Comparison of ENCODE assay signal across 9 cellular contexts in the genomic region with DNA sequence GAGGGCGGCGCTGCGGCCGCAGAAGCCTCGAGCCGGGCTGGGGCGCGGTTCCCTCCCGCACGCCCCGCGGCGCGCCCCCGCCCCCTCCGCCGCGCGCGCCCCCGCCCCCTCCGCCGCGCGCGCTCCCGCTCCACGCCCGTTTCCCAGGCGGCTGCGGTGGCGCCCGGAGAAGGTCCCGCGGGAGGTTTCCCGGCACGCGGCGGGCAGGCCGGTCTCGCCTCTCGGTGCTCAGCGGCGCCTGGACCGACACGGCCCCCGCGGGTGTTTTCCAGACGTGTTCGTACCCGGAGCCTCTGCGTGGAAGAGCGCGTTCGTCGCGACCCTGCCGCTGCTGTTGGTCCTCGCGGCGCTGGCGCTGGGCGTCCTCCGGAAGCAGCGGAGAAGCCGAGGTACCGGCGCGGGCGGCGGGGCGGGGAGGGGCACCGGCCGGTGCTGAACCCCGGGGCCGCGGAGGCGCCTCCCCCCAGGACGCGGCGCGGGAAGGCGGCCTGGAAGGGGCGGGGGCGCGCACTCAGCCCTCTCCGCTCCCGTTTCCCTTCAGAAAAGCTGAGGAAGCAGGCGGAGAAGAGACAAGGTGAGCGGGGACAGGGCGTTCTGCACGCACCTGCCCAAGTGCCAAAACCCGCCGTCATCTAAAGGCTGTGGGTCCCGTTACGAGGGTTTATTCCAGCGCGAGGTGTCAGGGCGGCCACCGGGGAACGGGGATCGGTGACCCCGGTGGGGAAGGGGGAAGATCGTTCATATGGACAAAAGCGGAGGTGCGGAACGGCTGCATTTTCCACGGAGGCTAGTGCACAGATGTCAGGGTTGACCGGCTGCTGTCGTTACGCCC. TPM values are rescaled to one million over a fixed set of nuclear protein-coding genes. Genes with fewer than 3 reads are reported as not detected.
DNase-seq lines count a peak whose midpoint lies in the region; ATAC-seq and TF ChIP-seq lines count a peak whose summit lies in the region.
"Had no signal": no experiment of that assay in that cellular context is flagged by ENCODE, and none has a peak within 500 bp of the region (broad histone marks: within the 10 kb centered on the region; RNA-seq: fewer than 3 reads in every experiment).

No MANE protein-coding gene starts in this region.

- H3K4me3 Mint-ChIP-seq in immature natural killer cell: peak overlapping the region; percentile 50 to 82 (median 78)
- H3K4me3 Mint-ChIP-seq in stimulated activated naive CD8-positive, alpha-beta T cell treated with anti-CD3 and anti-CD28 coated beads, Interleukin-15, amount 100 ng/mL, for 72 hours: peak overlapping the region; percentile 80 to 87

- H3K9ac ChIP-seq in adipocyte (ENCODE audit: low read length): no peak overlapping the region

- POLR2A ChIA-PET in HEK293 (lab: Yijun Ruan, JAX): no interaction called here

- peaks cover 0 to 4% of the 10 kb centered on the region in 2 experiments; a peak in 1 of 3 replicates for H3K36me3 ChIP-seq in HEK293 (ENCODE audit: control insufficient read depth in 2 of 2, insufficient read depth in 1 of 2, low read length in 2 of 2)
- no peaks in the 10 kb centered on the region for H3K36me3 ChIP-seq in adipocyte (ENCODE audit: control insufficient read depth, insufficient read depth, low read length, severe bottlenecking)

- H3K27ac ChIP-seq in HEK293 (ENCODE audit: extremely low read depth, low read depth, low read length): peak overlapping the region; percentile 28; the same call in 1 of the 2 replicates
- H3K27ac ChIP-seq: epithelial cell of prostate had no signal

- H3K4me1 Mint-ChIP-seq in immature natural killer cell: peaks cover 14 to 23% of the 10 kb centered on the region in 2 donors
- H3K4me1 Mint-ChIP-seq in stimulated activated naive CD8-positive, alpha-beta T cell treated with anti-CD3 and anti-CD28 coated beads, Interleukin-15, amount 100 ng/mL, for 72 hours: peaks cover 21% of the 10 kb centered on the region

- TF ChIP-seq CTCF in AG10803 (conservative IDR thresholded peaks at IDR 0.05; ENCODE audit: low read length) (no peak), HEK293 (tag by site-specific recombination; IDR thresholded peaks at IDR 0.05) (no peak)

- DNase-seq in AG10803 (ENCODE audit: low read depth) (no peak), adipocyte (ENCODE audit: low read depth) (peak; percentile 23), immature natural killer cell (peak in 1 of 3 donors; percentile 1), Ammon's horn (ENCODE audit: low spot score) (no peak), UCSD-AML1 (lab: John Stamatoyannopoulos, UW; ENCODE audit: unreplicated experiment) (no peak)
- DNase-seq in stimulated activated naive CD8-positive, alpha-beta T cell treated with anti-CD3 and anti-CD28 coated beads, Interleukin-15, amount 100 ng/mL, for 72 hours: peak; percentile 27 to 34

- H3K4me3 ChIP-seq in AG10803 (ENCODE audit: low read length): peak overlapping the region; percentile 36
- H3K4me3 ChIP-seq in HEK293 (ENCODE audit: low read depth, low read length): peak overlapping the region; percentile 55
- peak overlapping the region; percentile 59 for H3K4me3 ChIP-seq in adipocyte (ENCODE audit: low read length)

- H3K27me3 Mint-ChIP-seq in immature natural killer cell (ENCODE audit: low read depth in 3 of 3): peaks cover 19 to 39% (median 29%) of the 10 kb centered on the region in 3 donors
- H3K27me3 Mint-ChIP-seq in stimulated activated naive CD8-positive, alpha-beta T cell treated with anti-CD3 and anti-CD28 coated beads, Interleukin-15, amount 100 ng/mL, for 72 hours: peaks cover 92% of the 10 kb centered on the region

- H3K4me1 ChIP-seq in HEK293 (ENCODE audit: control insufficient read depth, insufficient read depth, low read length) (peaks cover 3% of the 10 kb centered on the region; the same call in 1 of the 2 replicates), adipocyte (ENCODE audit: control insufficient read depth, insufficient read depth, low read length) (no peaks in the 10 kb centered on the region)

- H3K27me3 ChIP-seq in adipocyte (replicated peaks; ENCODE audit: control insufficient read depth, insufficient read depth, low read length): peaks cover 71% of the 10 kb centered on the region

- H3K9me3 Mint-ChIP-seq in immature natural killer cell: peaks cover 0 to 4% (median 0%) of the 10 kb centered on the region in 6 donors
- H3K9me3 Mint-ChIP-seq in stimulated activated naive CD8-positive, alpha-beta T cell treated with anti-CD3 and anti-CD28 coated beads, Interleukin-15, amount 100 ng/mL, for 72 hours: no peaks in the 10 kb centered on the region

- CTCF ChIA-PET in HEK293 (lab: Yijun Ruan, JAX): interaction anchor here (0.5 to 0.6 kb wide), 2 partner anchors 184 to 197 kb away, joined by 3 read pairs; no protein-coding TSS in a partner anchor

- H3K36me3 Mint-ChIP-seq in immature natural killer cell: no peaks in the 10 kb centered on the region

- H3K27ac Mint-ChIP-seq in immature natural killer cell: no peak overlapping the region
- no peak overlapping the region for H3K27ac Mint-ChIP-seq in stimulated activated naive CD8-positive, alpha-beta T cell treated with anti-CD3 and anti-CD28 coated beads, Interleukin-15, amount 100 ng/mL, for 72 hours

- H3K9me3 ChIP-seq in HEK293 (ENCODE audit: control insufficient read depth, insufficient read depth, low read depth, low read length) (no peaks in the 10 kb centered on the region), adipocyte (ENCODE audit: control insufficient read depth, low read length) (peaks cover 3% of the 10 kb centered on the region)

- ATAC-seq in stimulated activated naive CD8-positive, alpha-beta T cell treated with anti-CD3 and anti-CD28 coated beads, Interleukin-15, amount 100 ng/mL, for 72 hours: peak; percentile 54
- ATAC-seq in HG03378 (IDR thresholded peaks at IDR 0.05; ENCODE audit: unreplicated experiment): no peak

TF ChIP-seq in HEK293, 187 proteins besides CTCF, POLR2A, EP300 and RAD21 (continues in another document):
- TF ChIP-seq ZNF138 (tag by site-specific recombination; IDR thresholded peaks at IDR 0.05; ENCODE audit: borderline replicate concordance) (no peak), ZFP69B (tag by site-specific recombination; IDR thresholded peaks at IDR 0.05) (peak; percentile 41; the same call in 1 of the 2 replicates), ZNF211 (tag by site-specific recombination; IDR thresholded peaks at IDR 0.05; ENCODE audit: low read depth) (no peak), ZEB2 (tag by site-specific recombination; IDR thresholded peaks at IDR 0.05) (peak; percentile 71), SP7 (tag by site-specific recombination; IDR thresholded peaks at IDR 0.05) (0 out of 2 replicates have a peak, but pooled peaks have one; percentile 21), OVOL3 (tag by site-specific recombination; IDR thresholded peaks at IDR 0.05) (no peak), ZNF114 (tag by site-specific recombination; IDR thresholded peaks at IDR 0.05) (no peak), GLIS1 (tag by site-specific recombination; IDR thresholded peaks at IDR 0.05) (peak; percentile 45), ZSCAN30 (tag by site-specific recombination; IDR thresholded peaks at IDR 0.05) (peak; percentile 67), ZBTB48 (tag by site-specific recombination; IDR thresholded peaks at IDR 0.05) (no peak), ZNF623 (tag by site-specific recombination; IDR thresholded peaks at IDR 0.05) (no peak), FEZF1 (tag by site-specific recombination; IDR thresholded peaks at IDR 0.05) (no peak)
- TF ChIP-seq, protein P1, sequence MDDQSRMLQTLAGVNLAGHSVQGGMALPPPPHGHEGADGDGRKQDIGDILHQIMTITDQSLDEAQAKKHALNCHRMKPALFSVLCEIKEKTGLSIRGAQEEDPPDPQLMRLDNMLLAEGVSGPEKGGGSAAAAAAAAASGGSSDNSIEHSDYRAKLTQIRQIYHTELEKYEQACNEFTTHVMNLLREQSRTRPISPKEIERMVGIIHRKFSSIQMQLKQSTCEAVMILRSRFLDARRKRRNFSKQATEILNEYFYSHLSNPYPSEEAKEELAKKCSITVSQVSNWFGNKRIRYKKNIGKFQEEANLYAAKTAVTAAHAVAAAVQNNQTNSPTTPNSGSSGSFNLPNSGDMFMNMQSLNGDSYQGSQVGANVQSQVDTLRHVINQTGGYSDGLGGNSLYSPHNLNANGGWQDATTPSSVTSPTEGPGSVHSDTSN (CRISPR knock-in tag; IDR thresholded peaks at IDR 0.05): peak; percentile 46; the same call in 1 of the 2 replicates
- TF ChIP-seq, protein P2, sequence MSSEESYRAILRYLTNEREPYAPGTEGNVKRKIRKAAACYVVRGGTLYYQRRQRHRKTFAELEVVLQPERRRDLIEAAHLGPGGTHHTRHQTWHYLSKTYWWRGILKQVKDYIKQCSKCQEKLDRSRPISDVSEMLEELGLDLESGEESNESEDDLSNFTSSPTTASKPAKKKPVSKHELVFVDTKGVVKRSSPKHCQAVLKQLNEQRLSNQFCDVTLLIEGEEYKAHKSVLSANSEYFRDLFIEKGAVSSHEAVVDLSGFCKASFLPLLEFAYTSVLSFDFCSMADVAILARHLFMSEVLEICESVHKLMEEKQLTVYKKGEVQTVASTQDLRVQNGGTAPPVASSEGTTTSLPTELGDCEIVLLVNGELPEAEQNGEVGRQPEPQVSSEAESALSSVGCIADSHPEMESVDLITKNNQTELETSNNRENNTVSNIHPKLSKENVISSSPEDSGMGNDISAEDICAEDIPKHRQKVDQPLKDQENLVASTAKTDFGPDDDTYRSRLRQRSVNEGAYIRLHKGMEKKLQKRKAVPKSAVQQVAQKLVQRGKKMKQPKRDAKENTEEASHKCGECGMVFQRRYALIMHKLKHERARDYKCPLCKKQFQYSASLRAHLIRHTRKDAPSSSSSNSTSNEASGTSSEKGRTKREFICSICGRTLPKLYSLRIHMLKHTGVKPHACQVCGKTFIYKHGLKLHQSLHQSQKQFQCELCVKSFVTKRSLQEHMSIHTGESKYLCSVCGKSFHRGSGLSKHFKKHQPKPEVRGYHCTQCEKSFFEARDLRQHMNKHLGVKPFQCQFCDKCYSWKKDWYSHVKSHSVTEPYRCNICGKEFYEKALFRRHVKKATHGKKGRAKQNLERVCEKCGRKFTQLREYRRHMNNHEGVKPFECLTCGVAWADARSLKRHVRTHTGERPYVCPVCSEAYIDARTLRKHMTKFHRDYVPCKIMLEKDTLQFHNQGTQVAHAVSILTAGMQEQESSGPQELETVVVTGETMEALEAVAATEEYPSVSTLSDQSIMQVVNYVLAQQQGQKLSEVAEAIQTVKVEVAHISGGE (tag by site-specific recombination; conservative IDR thresholded peaks at IDR 0.05; ENCODE audit: low read depth): no peak; the same call in 1 of the 2 replicates

RNA-seq across cellular contexts. Expression of a gene that starts 13.1 kb away (rescaled TPM):
- not detected for polyA plus RNA-seq in immature natural killer cell

Comparison
In these comparisons a context has a peak if more than half of its experiments do, and no peak if none do; other contexts are left out.
1. DNase-seq: peak in adipocyte (single experiment) and stimulated activated naive CD8-positive, alpha-beta T cell treated with anti-CD3 and anti-CD28 coated beads, Interleukin-15, amount 100 ng/mL, for 72 hours (2 of 2); none in AG10803 (single experiment), Ammon's horn (single experiment) and UCSD-AML1 (single experiment).
2. Peak in every context shown above with its lines, with median percentiles within 50 percentile points of each other: H3K4me3 ChIP-seq.